1 cellular context compared by ENCODE assay signal in genomic region chr3:101836907-101837598, GRCh38.
A peak's percentile ranks its signal among the peaks of the same experiment; 100 is the strongest.
TF ChIP-seq lines count a peak whose summit lies in the region.

No MANE protein-coding gene starts in this region.

TF ChIP-seq in GM12878, 131 proteins besides CTCF, POLR2A, EP300 and RAD21:
- TF ChIP-seq, protein P1, sequence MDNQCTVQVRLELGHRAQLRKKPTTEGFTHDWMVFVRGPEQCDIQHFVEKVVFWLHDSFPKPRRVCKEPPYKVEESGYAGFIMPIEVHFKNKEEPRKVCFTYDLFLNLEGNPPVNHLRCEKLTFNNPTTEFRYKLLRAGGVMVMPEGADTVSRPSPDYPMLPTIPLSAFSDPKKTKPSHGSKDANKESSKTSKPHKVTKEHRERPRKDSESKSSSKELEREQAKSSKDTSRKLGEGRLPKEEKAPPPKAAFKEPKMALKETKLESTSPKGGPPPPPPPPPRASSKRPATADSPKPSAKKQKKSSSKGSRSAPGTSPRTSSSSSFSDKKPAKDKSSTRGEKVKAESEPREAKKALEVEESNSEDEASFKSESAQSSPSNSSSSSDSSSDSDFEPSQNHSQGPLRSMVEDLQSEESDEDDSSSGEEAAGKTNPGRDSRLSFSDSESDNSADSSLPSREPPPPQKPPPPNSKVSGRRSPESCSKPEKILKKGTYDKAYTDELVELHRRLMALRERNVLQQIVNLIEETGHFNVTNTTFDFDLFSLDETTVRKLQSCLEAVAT (IDR thresholded peaks at IDR 0.05), result peak; percentile 66; the same call in 1 of the 2 replicates
- TF ChIP-seq HDGF (IDR thresholded peaks at IDR 0.05), result no peak
- no peak for TF ChIP-seq TAF1 (IDR thresholded peaks at IDR 0.05; ENCODE audit: borderline replicate concordance, low read depth, low read length)
- TF ChIP-seq YY1 (IDR thresholded peaks at IDR 0.05; ENCODE audit: low read depth, low read length), result no peak
- TF ChIP-seq, protein P2, sequence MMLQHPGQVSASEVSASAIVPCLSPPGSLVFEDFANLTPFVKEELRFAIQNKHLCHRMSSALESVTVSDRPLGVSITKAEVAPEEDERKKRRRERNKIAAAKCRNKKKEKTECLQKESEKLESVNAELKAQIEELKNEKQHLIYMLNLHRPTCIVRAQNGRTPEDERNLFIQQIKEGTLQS (IDR thresholded peaks at IDR 0.05; ENCODE audit: borderline replicate concordance, extremely low read depth, low read depth, low read length), result no peak
- peak; percentile 56; the same call in 1 of the 2 replicates for TF ChIP-seq NBN (IDR thresholded peaks at IDR 0.05)
- TF ChIP-seq ETV6 (conservative IDR thresholded peaks at IDR 0.05 in 1 of 2, IDR thresholded peaks at IDR 0.05 in 1 of 2; ENCODE audit: borderline replicate concordance in 1 of 2, low read depth in 1 of 2), result no peak
- no peak for TF ChIP-seq ZBTB40 (IDR thresholded peaks at IDR 0.05; ENCODE audit: borderline replicate concordance)
- TF ChIP-seq, protein P3, sequence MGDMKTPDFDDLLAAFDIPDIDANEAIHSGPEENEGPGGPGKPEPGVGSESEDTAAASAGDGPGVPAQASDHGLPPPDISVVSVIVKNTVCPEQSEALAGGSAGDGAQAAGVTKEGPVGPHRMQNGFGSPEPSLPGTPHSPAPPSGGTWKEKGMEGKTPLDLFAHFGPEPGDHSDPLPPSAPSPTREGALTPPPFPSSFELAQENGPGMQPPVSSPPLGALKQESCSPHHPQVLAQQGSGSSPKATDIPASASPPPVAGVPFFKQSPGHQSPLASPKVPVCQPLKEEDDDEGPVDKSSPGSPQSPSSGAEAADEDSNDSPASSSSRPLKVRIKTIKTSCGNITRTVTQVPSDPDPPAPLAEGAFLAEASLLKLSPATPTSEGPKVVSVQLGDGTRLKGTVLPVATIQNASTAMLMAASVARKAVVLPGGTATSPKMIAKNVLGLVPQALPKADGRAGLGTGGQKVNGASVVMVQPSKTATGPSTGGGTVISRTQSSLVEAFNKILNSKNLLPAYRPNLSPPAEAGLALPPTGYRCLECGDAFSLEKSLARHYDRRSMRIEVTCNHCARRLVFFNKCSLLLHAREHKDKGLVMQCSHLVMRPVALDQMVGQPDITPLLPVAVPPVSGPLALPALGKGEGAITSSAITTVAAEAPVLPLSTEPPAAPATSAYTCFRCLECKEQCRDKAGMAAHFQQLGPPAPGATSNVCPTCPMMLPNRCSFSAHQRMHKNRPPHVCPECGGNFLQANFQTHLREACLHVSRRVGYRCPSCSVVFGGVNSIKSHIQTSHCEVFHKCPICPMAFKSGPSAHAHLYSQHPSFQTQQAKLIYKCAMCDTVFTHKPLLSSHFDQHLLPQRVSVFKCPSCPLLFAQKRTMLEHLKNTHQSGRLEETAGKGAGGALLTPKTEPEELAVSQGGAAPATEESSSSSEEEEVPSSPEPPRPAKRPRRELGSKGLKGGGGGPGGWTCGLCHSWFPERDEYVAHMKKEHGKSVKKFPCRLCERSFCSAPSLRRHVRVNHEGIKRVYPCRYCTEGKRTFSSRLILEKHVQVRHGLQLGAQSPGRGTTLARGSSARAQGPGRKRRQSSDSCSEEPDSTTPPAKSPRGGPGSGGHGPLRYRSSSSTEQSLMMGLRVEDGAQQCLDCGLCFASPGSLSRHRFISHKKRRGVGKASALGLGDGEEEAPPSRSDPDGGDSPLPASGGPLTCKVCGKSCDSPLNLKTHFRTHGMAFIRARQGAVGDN (IDR thresholded peaks at IDR 0.05), result no peak
- TF ChIP-seq SREBF1 (IDR thresholded peaks at IDR 0.05; ENCODE audit: low read length), result no peak
- TF ChIP-seq BHLHE40 (IDR thresholded peaks at IDR 0.05; ENCODE audit: borderline replicate concordance in 1 of 2, low read depth in 2 of 2, low read length in 1 of 2), result no peak
- TF ChIP-seq ZNF384 (IDR thresholded peaks at IDR 0.05; ENCODE audit: borderline replicate concordance, low read depth, low read length), result peak; percentile 68
- no peak for TF ChIP-seq MYC (IDR thresholded peaks at IDR 0.05; ENCODE audit: insufficient read depth, insufficient read length, insufficient replicate concordance, low read length, severe bottlenecking)
- no peak for TF ChIP-seq BCL11A (IDR thresholded peaks at IDR 0.05; ENCODE audit: low read depth, low read length)
- no peak for TF ChIP-seq NR2C2 (IDR thresholded peaks at IDR 0.05; ENCODE audit: borderline replicate concordance, control insufficient read depth, insufficient read length, low read depth)
- TF ChIP-seq YBX1 (IDR thresholded peaks at IDR 0.05), result no peak
- no peak for TF ChIP-seq EED (IDR thresholded peaks at IDR 0.05; ENCODE audit: low read depth)
- no peak for TF ChIP-seq SUZ12 (IDR thresholded peaks at IDR 0.05; ENCODE audit: unreplicated experiment)
- no peak for TF ChIP-seq SRF (IDR thresholded peaks at IDR 0.05; ENCODE audit: low read depth in 2 of 2, low read length in 2 of 2)
- peak; percentile 59; the same call in 1 of the 2 replicates for TF ChIP-seq SPI1 (IDR thresholded peaks at IDR 0.05; ENCODE audit: borderline replicate concordance, insufficient read depth, low read depth, low read length)
- TF ChIP-seq, protein P4, sequence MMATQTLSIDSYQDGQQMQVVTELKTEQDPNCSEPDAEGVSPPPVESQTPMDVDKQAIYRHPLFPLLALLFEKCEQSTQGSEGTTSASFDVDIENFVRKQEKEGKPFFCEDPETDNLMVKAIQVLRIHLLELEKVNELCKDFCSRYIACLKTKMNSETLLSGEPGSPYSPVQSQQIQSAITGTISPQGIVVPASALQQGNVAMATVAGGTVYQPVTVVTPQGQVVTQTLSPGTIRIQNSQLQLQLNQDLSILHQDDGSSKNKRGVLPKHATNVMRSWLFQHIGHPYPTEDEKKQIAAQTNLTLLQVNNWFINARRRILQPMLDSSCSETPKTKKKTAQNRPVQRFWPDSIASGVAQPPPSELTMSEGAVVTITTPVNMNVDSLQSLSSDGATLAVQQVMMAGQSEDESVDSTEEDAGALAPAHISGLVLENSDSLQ (IDR thresholded peaks at IDR 0.05), result no peak
- TF ChIP-seq, protein P5, sequence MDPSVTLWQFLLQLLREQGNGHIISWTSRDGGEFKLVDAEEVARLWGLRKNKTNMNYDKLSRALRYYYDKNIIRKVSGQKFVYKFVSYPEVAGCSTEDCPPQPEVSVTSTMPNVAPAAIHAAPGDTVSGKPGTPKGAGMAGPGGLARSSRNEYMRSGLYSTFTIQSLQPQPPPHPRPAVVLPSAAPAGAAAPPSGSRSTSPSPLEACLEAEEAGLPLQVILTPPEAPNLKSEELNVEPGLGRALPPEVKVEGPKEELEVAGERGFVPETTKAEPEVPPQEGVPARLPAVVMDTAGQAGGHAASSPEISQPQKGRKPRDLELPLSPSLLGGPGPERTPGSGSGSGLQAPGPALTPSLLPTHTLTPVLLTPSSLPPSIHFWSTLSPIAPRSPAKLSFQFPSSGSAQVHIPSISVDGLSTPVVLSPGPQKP (IDR thresholded peaks at IDR 0.05; ENCODE audit: low read depth, low read length), result no peak
- TF ChIP-seq TARDBP (IDR thresholded peaks at IDR 0.05; ENCODE audit: borderline replicate concordance), result no peak
- no peak for TF ChIP-seq ZNF274 (IDR thresholded peaks at IDR 0.05; ENCODE audit: insufficient read depth, insufficient read length)
- TF ChIP-seq LARP7 (IDR thresholded peaks at IDR 0.05), result no peak
- no peak for TF ChIP-seq MEF2A (IDR thresholded peaks at IDR 0.05; ENCODE audit: insufficient read depth, low read depth, low read length)
- TF ChIP-seq SKIL (IDR thresholded peaks at IDR 0.05; ENCODE audit: low read depth, poor library complexity, severe bottlenecking), result no peak
- TF ChIP-seq MTA3 (IDR thresholded peaks at IDR 0.05; ENCODE audit: borderline replicate concordance, low read length), result no peak
- TF ChIP-seq ZZZ3 (IDR thresholded peaks at IDR 0.05; ENCODE audit: control insufficient read depth, insufficient read length, low read depth), result no peak
- TF ChIP-seq, protein P6, sequence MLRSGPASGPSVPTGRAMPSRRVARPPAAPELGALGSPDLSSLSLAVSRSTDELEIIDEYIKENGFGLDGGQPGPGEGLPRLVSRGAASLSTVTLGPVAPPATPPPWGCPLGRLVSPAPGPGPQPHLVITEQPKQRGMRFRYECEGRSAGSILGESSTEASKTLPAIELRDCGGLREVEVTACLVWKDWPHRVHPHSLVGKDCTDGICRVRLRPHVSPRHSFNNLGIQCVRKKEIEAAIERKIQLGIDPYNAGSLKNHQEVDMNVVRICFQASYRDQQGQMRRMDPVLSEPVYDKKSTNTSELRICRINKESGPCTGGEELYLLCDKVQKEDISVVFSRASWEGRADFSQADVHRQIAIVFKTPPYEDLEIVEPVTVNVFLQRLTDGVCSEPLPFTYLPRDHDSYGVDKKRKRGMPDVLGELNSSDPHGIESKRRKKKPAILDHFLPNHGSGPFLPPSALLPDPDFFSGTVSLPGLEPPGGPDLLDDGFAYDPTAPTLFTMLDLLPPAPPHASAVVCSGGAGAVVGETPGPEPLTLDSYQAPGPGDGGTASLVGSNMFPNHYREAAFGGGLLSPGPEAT (IDR thresholded peaks at IDR 0.05; ENCODE audit: low read depth), result peak; percentile 60; the same call in 1 of the 2 replicates
- no peak for TF ChIP-seq ZSCAN29 (IDR thresholded peaks at IDR 0.05)
- no peak for TF ChIP-seq POLR2AphosphoS2 (IDR thresholded peaks at IDR 0.05; ENCODE audit: low read depth, low read length)
- TF ChIP-seq BRCA1 (IDR thresholded peaks at IDR 0.05; ENCODE audit: low read depth, low read length), result no peak
- TF ChIP-seq NR2C1 (IDR thresholded peaks at IDR 0.05), result no peak
